In the genomic region with DNA sequence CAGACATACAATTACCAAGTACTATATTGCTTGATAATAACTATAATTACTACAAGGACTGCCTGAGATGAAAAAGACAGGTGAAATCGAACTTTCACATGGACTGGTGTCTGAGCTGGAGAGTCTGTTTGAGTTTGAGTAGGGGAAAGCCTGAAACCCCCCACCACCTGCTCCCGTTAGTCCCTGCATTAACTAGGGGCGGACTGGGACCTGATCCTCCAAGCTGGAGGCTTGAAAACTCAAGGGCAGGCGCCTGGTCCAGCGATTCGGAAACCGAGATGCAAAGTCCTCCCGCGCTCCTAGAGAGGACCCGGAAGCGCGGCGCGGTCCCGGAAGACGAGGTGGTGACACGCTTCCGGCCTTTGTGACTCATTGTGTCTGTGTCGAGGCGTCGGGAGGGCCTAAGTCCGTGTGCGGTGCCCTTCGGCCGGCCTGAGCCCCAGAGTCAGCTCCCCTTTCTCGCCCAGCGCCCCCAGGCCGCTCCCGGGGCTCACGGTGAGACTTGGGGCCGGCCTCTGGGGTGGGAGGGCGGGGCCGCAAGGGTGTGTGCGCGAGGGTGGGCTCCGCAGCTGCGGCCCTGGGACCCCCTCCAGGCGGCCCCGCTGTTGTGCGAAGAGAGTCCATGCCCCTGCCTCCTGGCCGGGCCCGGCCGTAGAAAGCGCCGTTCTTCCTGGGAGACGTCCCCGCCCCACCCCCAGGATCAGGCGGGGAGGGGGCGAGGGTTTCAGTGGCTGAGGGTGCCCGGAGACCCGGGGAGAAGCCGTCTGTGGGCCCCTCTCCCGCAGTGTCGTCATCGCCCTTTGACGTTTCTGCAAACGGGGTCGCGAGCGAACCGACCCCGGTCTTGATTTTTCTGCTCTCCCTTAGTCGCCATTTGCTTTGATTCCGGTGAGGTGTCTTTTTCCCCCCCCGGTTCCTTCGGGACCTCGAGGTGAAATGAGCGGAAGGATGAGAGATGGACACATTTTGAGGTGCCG, we compare ENCODE assay signal across 8 cellular contexts. TPM values are rescaled to one million over a fixed set of nuclear protein-coding genes. Genes with fewer than 3 reads are reported as not detected.
DNase-seq lines count a peak whose midpoint lies in the region; ATAC-seq and TF ChIP-seq lines count a peak whose summit lies in the region.

A gene (plus strand): TSS at position 365 of the 977 bp plus-strand sequence. CDS start 7,911 bp downstream, outside the sequence.

- peak within 1 kb of the TSS; percentile 95 for H3K4me3 Mint-ChIP-seq in activated CD4-positive, alpha-beta T cell treated with anti-CD3 and anti-CD28 coated beads, Interleukin-2, amount 10 ng/mL, durations not matched to agents 7 days and 5 days

- ATAC-seq in HG03460 (IDR thresholded peaks at IDR 0.05; ENCODE audit: unreplicated experiment) = peak; percentile 95

- H3K4me1 Mint-ChIP-seq in activated CD4-positive, alpha-beta T cell treated with anti-CD3 and anti-CD28 coated beads, Interleukin-2, amount 10 ng/mL, durations not matched to agents 7 days and 5 days = peaks cover 48% of the 10 kb centered on the region

- no peaks in the 10 kb centered on the region for H3K9me3 Mint-ChIP-seq in activated CD4-positive, alpha-beta T cell treated with anti-CD3 and anti-CD28 coated beads, Interleukin-2, amount 10 ng/mL, durations not matched to agents 7 days and 5 days

- no peaks in the 10 kb centered on the region for H3K9me3 ChIP-seq in BLaER1

- H3K27me3 Mint-ChIP-seq in activated CD4-positive, alpha-beta T cell treated with anti-CD3 and anti-CD28 coated beads, Interleukin-2, amount 10 ng/mL, durations not matched to agents 7 days and 5 days = no peaks in the 10 kb centered on the region

- H3K4me3 ChIP-seq in BLaER1 = peak within 1 kb of the TSS; percentile 100
- H3K4me3 ChIP-seq in coronary artery = peak within 1 kb of the TSS; percentile 93

- peaks cover 30% of the 10 kb centered on the region for H3K36me3 ChIP-seq in BLaER1

- DNase-seq in GM19240 (ENCODE audit: insufficient read length, low spot score) = peak; percentile 96
- DNase-seq in NCI-H524 treated with DMSO at 0.1 percent for 48 hours (lab: John Stamatoyannopoulos, UW) = peak; percentile 45
- DNase-seq in activated CD4-positive, alpha-beta T cell treated with anti-CD3 and anti-CD28 coated beads, Interleukin-2, amount 10 ng/mL, durations not matched to agents 7 days and 5 days = peak; percentile 88
- peak; percentile 92 for DNase-seq in coronary artery (ENCODE audit: low spot score)
- peak; percentile 98 for DNase-seq in left kidney (ENCODE audit: low read depth, low spot score)
- DNase-seq in stimulated activated CD4-positive, alpha-beta T cell treated with anti-CD3 and anti-CD28 coated beads, Interleukin-1b, Interleukin-23, amount 100 ng/mL, for 48 hours = peak; percentile 87

- H3K4me2 ChIP-seq in BLaER1 = peak within 1 kb of the TSS; percentile 88

- H3K27ac Mint-ChIP-seq in activated CD4-positive, alpha-beta T cell treated with anti-CD3 and anti-CD28 coated beads, Interleukin-2, amount 10 ng/mL, durations not matched to agents 7 days and 5 days = peak within 1 kb of the TSS; percentile 96

- POLR2A ChIA-PET in activated CD4-positive, alpha-beta T cell treated with anti-CD3 and anti-CD28 coated beads, Interleukin-2, amount 10 ng/mL, durations not matched to agents 7 days and 5 days (lab: Charles Lee) = interaction anchor here (0.7 kb wide), 1 partner anchor 414 kb away, joined by 3 read pairs; no protein-coding TSS in a partner anchor

- H3K27me3 ChIP-seq in BLaER1 = no peaks in the 10 kb centered on the region

- H3K27ac ChIP-seq in BLaER1 (peak within 1 kb of the TSS; percentile 98), coronary artery (peak within 1 kb of the TSS; percentile 96 to 97)

- CTCF ChIA-PET in activated CD4-positive, alpha-beta T cell treated with anti-CD3 and anti-CD28 coated beads, Interleukin-2, amount 10 ng/mL, durations not matched to agents 7 days and 5 days (lab: Charles Lee) = interaction anchor here (0.6 to 3.9 kb wide), 6 partner anchors 11 to 99 kb away, joined by 3 to 11 read pairs (median 4); no protein-coding TSS in a partner anchor

- peaks cover 6% of the 10 kb centered on the region for H3K36me3 Mint-ChIP-seq in activated CD4-positive, alpha-beta T cell treated with anti-CD3 and anti-CD28 coated beads, Interleukin-2, amount 10 ng/mL, durations not matched to agents 7 days and 5 days (ENCODE audit: low read depth)

- TF ChIP-seq CTCF in coronary artery (IDR thresholded peaks at IDR 0.05) = no peak

- H4K20me1 ChIP-seq in BLaER1 = peaks cover 47% of the 10 kb centered on the region

- H3K4me1 ChIP-seq in BLaER1 = peaks cover 23% of the 10 kb centered on the region

- peak within 1 kb of the TSS; percentile 100 for H3K9ac ChIP-seq in BLaER1

RNA-seq across cellular contexts. Expression of the gene that starts here (rescaled TPM):
- total RNA-seq in activated CD4-positive, alpha-beta T cell treated with anti-CD3 and anti-CD28 coated beads, Interleukin-2, amount 10 ng/mL, durations not matched to agents 7 days and 5 days = 10 to 100 TPM; 63.2 to 66.0 TPM

Comparison
In these comparisons a context has a peak if more than half of its experiments do, and no peak if none do; other contexts are left out.
1. Peak in every context shown above with its lines: DNase-seq, ATAC-seq, H3K4me3 ChIP-seq and H3K27ac ChIP-seq.
2. DNase-seq: peak in every context shown above with its lines; median percentile 98 in left kidney; 96 in GM19240; 92 in coronary artery; 88 in activated CD4-positive, alpha-beta T cell treated with anti-CD3 and anti-CD28 coated beads, Interleukin-2, amount 10 ng/mL, durations not matched to agents 7 days and 5 days; 87 in stimulated activated CD4-positive, alpha-beta T cell treated with anti-CD3 and anti-CD28 coated beads, Interleukin-1b, Interleukin-23, amount 100 ng/mL, for 48 hours; 45 in NCI-H524 treated with DMSO at 0.1 percent for 48 hours.